ENCODE assay signal across 12 cellular contexts in the genomic region with DNA sequence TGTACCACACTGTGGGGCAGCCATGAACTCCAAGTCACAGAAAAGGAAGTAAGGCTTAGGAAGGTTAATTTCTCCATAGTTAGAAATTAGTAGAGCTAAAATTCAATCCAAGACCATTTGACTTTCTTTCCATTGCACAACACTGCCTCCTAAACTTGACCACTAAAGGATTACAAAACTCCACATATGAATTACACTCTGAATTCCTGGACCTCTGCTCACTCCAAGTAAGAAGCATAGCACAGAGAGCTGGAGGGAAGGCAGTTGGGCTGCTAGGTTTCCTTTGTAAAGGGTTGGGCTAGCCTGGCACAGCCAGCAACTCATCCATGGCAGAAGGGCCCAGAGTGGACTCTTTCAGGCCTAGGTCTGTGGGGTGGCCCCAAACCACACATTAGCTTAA.
DNase-seq lines count a peak whose midpoint lies in the region; ATAC-seq and TF ChIP-seq lines count a peak whose summit lies in the region.
"Had no signal": no experiment of that assay in that cellular context is flagged by ENCODE, and none has a peak within 500 bp of the region (broad histone marks: within the 10 kb centered on the region; RNA-seq: fewer than 3 reads in every experiment).

No MANE protein-coding gene starts in this region.

- intact Hi-C loops in activated CD4-positive, alpha-beta T cell treated with anti-CD3 and anti-CD28 coated beads for 36 hours (cut with DNase I, micrococcal nuclease), result no loop called here

- H3K9me3 ChIP-seq in AG04450 (ENCODE audit: control insufficient read depth, insufficient read depth, low read length) (peaks cover 4% of the 10 kb centered on the region; the same call in 1 of the 2 replicates), liver (ENCODE audit: control insufficient read depth in 4 of 4, low read length in 3 of 4) (no peaks in the 10 kb centered on the region)

- no peaks in the 10 kb centered on the region for H3K36me3 ChIP-seq in brain microvascular endothelial cell (replicated peaks)
- no peaks in the 10 kb centered on the region for H3K36me3 ChIP-seq in liver (ENCODE audit: control insufficient read depth in 4 of 4, insufficient read depth in 3 of 4, low read depth in 1 of 4, low read length in 3 of 4)
- H3K36me3 ChIP-seq: cardiac muscle cell had no signal

- H3K9me3 Mint-ChIP-seq in activated CD4-positive, alpha-beta T cell treated with anti-CD3 and anti-CD28 coated beads for 36 hours (ENCODE audit: low read depth), result no peaks in the 10 kb centered on the region
- H3K9me3 Mint-ChIP-seq: CD4-positive, alpha-beta T cell; neural crest cell had no signal

- H3K4me1 Mint-ChIP-seq in activated CD4-positive, alpha-beta T cell treated with anti-CD3 and anti-CD28 coated beads for 36 hours, result no peaks in the 10 kb centered on the region

- H3K9ac ChIP-seq in liver (ENCODE audit: low read depth in 1 of 2, low read length in 2 of 2), result no peak overlapping the region

- no peak overlapping the region for H3K4me3 ChIP-seq in AG04450 (ENCODE audit: low read depth, low read length)
- H3K4me3 ChIP-seq in brain microvascular endothelial cell (ENCODE audit: low read depth, low read length), result no peak overlapping the region
- no peak overlapping the region for H3K4me3 ChIP-seq in liver (ENCODE audit: low read depth in 1 of 3, low read length in 3 of 3)
- H3K4me3 ChIP-seq: cardiac muscle cell had no signal

- TF ChIP-seq RAD21 in liver (IDR thresholded peaks at IDR 0.05), result peak; percentile 40 to 52

- H3K27me3 Mint-ChIP-seq in activated CD4-positive, alpha-beta T cell treated with anti-CD3 and anti-CD28 coated beads for 36 hours, result peaks cover 2% of the 10 kb centered on the region
- H3K27me3 Mint-ChIP-seq: CD4-positive, alpha-beta T cell had no signal

- CTCF ChIA-PET in AG04450 (lab: Charles Lee), result interaction anchor here (0.6 to 2.9 kb wide), 6 partner anchors 8 to 284 kb away, joined by 3 to 13 read pairs (median 4); partner anchors contain the start of gene KALRN
- CTCF ChIA-PET in activated CD4-positive, alpha-beta T cell treated with anti-CD3 and anti-CD28 coated beads for 36 hours (lab: Charles Lee), result interaction anchor here (1.1 kb wide), 1 partner anchor 26 kb away, joined by 4 read pairs; no protein-coding TSS in a partner anchor

- no peak overlapping the region for H3K4me3 Mint-ChIP-seq in activated CD4-positive, alpha-beta T cell treated with anti-CD3 and anti-CD28 coated beads for 36 hours
- H3K4me3 Mint-ChIP-seq: CD4-positive, alpha-beta T cell; neural crest cell had no signal

- TF ChIP-seq CTCF in AG04450 (IDR thresholded peaks at IDR 0.05; ENCODE audit: low read depth, low read length), result no peak
- TF ChIP-seq CTCF in brain microvascular endothelial cell (IDR thresholded peaks at IDR 0.05; ENCODE audit: low read depth, low read length, missing control alignments), result no peak
- TF ChIP-seq CTCF in liver (IDR thresholded peaks at IDR 0.05; ENCODE audit: low read depth, low read length, missing input control), result no peak

- ATAC-seq in activated CD4-positive, alpha-beta T cell treated with anti-CD3 and anti-CD28 coated beads for 36 hours, result no peak
- ATAC-seq in HG03159 (IDR thresholded peaks at IDR 0.05; ENCODE audit: unreplicated experiment), result no peak

- H3K27me3 ChIP-seq in AG04450 (ENCODE audit: control insufficient read depth, insufficient read depth, low read length) (no peaks in the 10 kb centered on the region), brain microvascular endothelial cell (replicated peaks) (no peaks in the 10 kb centered on the region), liver (ENCODE audit: control insufficient read depth in 4 of 4, insufficient read depth in 4 of 4, low read length in 3 of 4) (no peaks in the 10 kb centered on the region)
- H3K27me3 ChIP-seq: cardiac muscle cell had no signal

- POLR2A ChIA-PET in AG04450 (lab: Yijun Ruan, JAX), result interaction anchor here (0.5 to 2.9 kb wide), 13 partner anchors 8 to 319 kb away, joined by 3 to 35 read pairs (median 7); no protein-coding TSS in a partner anchor
- POLR2A ChIA-PET in activated CD4-positive, alpha-beta T cell treated with anti-CD3 and anti-CD28 coated beads for 36 hours (lab: Charles Lee), result no interaction called here

- in situ Hi-C loops in brain microvascular endothelial cell (cut with HindIII; ENCODE audit: low pct_ligation_motif_present, low sequenced_read_pairs), result no loop called here

- H3K27ac ChIP-seq in AG04450 (ENCODE audit: low read depth, low read length) (peak overlapping the region; percentile 97), brain microvascular endothelial cell (peak overlapping the region; percentile 53), liver (ENCODE audit: low read depth in 1 of 2, low read length in 2 of 2) (peak overlapping the region; percentile 14 to 50)
- H3K27ac ChIP-seq: cardiac muscle cell had no signal

- no peaks in the 10 kb centered on the region for H3K36me3 Mint-ChIP-seq in activated CD4-positive, alpha-beta T cell treated with anti-CD3 and anti-CD28 coated beads for 36 hours (ENCODE audit: low read depth)

- peak; percentile 86 for DNase-seq in AG04450 (ENCODE audit: low read depth, low spot score)
- DNase-seq in LHCN-M2 (ENCODE audit: low read depth), result peak; percentile 94
- DNase-seq in brain microvascular endothelial cell, result peak; percentile 48
- DNase-seq in activated CD4-positive, alpha-beta T cell treated with anti-CD3 and anti-CD28 coated beads for 36 hours, result no peak
- DNase-seq in NCI-H1105 treated with DMSO at 0.1 percent for 48 hours (lab: John Stamatoyannopoulos, UW), result no peak
- no peak for DNase-seq in stimulated activated CD4-positive, alpha-beta T cell treated with anti-CD3 and anti-CD28 coated beads, Interleukin-4, amount 100 ng/mL, for 4 hours
- DNase-seq: CD4-positive, alpha-beta T cell; NCI-H1930 had no signal

- H3K4me1 ChIP-seq in liver (ENCODE audit: control insufficient read depth in 4 of 4, insufficient read depth in 4 of 4, low read length in 3 of 4), result peaks cover 16 to 67% (median 50%) of the 10 kb centered on the region in 4 donors

- no peak overlapping the region for H3K27ac Mint-ChIP-seq in activated CD4-positive, alpha-beta T cell treated with anti-CD3 and anti-CD28 coated beads for 36 hours
- H3K27ac Mint-ChIP-seq: CD4-positive, alpha-beta T cell had no signal

TF ChIP-seq in liver, 16 proteins besides CTCF, POLR2A, EP300 and RAD21 (continues in another document):
- TF ChIP-seq FOXA2 (IDR thresholded peaks at IDR 0.05) (no peak), FOXA1 (IDR thresholded peaks at IDR 0.05) (no peak), NR2F2 (IDR thresholded peaks at IDR 0.05) (no peak), HNF4A (conservative IDR thresholded peaks at IDR 0.05) (peak; percentile 35 to 69), RXRA (IDR thresholded peaks at IDR 0.05) (peak in 1 of 2 donors; percentile 72), YY1 (IDR thresholded peaks at IDR 0.05) (peak; percentile 42), HNF4G (IDR thresholded peaks at IDR 0.05) (no peak), JUND (IDR thresholded peaks at IDR 0.05) (peak in 1 of 2 donors; percentile 52), TAF1 (conservative IDR thresholded peaks at IDR 0.05) (no peak), GABPA (IDR thresholded peaks at IDR 0.05 in 1 of 2, conservative IDR thresholded peaks at IDR 0.05 in 1 of 2) (no peak), SP1 (IDR thresholded peaks at IDR 0.05) (no peak), EGR1 (IDR thresholded peaks at IDR 0.05; ENCODE audit: low read depth in 2 of 2) (no peak)
- TF ChIP-seq, protein P1, sequence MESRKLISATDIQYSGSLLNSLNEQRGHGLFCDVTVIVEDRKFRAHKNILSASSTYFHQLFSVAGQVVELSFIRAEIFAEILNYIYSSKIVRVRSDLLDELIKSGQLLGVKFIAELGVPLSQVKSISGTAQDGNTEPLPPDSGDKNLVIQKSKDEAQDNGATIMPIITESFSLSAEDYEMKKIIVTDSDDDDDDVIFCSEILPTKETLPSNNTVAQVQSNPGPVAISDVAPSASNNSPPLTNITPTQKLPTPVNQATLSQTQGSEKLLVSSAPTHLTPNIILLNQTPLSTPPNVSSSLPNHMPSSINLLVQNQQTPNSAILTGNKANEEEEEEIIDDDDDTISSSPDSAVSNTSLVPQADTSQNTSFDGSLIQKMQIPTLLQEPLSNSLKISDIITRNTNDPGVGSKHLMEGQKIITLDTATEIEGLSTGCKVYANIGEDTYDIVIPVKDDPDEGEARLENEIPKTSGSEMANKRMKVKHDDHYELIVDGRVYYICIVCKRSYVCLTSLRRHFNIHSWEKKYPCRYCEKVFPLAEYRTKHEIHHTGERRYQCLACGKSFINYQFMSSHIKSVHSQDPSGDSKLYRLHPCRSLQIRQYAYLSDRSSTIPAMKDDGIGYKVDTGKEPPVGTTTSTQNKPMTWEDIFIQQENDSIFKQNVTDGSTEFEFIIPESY (IDR thresholded peaks at IDR 0.05), result peak; percentile 14
- TF ChIP-seq, protein P2, sequence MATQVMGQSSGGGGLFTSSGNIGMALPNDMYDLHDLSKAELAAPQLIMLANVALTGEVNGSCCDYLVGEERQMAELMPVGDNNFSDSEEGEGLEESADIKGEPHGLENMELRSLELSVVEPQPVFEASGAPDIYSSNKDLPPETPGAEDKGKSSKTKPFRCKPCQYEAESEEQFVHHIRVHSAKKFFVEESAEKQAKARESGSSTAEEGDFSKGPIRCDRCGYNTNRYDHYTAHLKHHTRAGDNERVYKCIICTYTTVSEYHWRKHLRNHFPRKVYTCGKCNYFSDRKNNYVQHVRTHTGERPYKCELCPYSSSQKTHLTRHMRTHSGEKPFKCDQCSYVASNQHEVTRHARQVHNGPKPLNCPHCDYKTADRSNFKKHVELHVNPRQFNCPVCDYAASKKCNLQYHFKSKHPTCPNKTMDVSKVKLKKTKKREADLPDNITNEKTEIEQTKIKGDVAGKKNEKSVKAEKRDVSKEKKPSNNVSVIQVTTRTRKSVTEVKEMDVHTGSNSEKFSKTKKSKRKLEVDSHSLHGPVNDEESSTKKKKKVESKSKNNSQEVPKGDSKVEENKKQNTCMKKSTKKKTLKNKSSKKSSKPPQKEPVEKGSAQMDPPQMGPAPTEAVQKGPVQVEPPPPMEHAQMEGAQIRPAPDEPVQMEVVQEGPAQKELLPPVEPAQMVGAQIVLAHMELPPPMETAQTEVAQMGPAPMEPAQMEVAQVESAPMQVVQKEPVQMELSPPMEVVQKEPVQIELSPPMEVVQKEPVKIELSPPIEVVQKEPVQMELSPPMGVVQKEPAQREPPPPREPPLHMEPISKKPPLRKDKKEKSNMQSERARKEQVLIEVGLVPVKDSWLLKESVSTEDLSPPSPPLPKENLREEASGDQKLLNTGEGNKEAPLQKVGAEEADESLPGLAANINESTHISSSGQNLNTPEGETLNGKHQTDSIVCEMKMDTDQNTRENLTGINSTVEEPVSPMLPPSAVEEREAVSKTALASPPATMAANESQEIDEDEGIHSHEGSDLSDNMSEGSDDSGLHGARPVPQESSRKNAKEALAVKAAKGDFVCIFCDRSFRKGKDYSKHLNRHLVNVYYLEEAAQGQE (IDR thresholded peaks at IDR 0.05), result peak; percentile 23
- TF ChIP-seq, protein P3, sequence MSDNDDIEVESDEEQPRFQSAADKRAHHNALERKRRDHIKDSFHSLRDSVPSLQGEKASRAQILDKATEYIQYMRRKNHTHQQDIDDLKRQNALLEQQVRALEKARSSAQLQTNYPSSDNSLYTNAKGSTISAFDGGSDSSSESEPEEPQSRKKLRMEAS (IDR thresholded peaks at IDR 0.05), result no peak

Comparison
In these comparisons a context has a peak if more than half of its experiments do, and no peak if none do; other contexts are left out.
1. DNase-seq: peak in AG04450 (single experiment), LHCN-M2 (single experiment) and brain microvascular endothelial cell (single experiment); none in activated CD4-positive, alpha-beta T cell treated with anti-CD3 and anti-CD28 coated beads for 36 hours (single experiment), NCI-H1105 treated with DMSO at 0.1 percent for 48 hours (single experiment) and stimulated activated CD4-positive, alpha-beta T cell treated with anti-CD3 and anti-CD28 coated beads, Interleukin-4, amount 100 ng/mL, for 4 hours (0 of 2).
2. H3K27ac ChIP-seq: peak in every context shown above with its lines; median percentile 97 in AG04450; 53 in brain microvascular endothelial cell; 32 in liver.